ENCODE assay signal across 1 cellular context in the genomic region with DNA sequence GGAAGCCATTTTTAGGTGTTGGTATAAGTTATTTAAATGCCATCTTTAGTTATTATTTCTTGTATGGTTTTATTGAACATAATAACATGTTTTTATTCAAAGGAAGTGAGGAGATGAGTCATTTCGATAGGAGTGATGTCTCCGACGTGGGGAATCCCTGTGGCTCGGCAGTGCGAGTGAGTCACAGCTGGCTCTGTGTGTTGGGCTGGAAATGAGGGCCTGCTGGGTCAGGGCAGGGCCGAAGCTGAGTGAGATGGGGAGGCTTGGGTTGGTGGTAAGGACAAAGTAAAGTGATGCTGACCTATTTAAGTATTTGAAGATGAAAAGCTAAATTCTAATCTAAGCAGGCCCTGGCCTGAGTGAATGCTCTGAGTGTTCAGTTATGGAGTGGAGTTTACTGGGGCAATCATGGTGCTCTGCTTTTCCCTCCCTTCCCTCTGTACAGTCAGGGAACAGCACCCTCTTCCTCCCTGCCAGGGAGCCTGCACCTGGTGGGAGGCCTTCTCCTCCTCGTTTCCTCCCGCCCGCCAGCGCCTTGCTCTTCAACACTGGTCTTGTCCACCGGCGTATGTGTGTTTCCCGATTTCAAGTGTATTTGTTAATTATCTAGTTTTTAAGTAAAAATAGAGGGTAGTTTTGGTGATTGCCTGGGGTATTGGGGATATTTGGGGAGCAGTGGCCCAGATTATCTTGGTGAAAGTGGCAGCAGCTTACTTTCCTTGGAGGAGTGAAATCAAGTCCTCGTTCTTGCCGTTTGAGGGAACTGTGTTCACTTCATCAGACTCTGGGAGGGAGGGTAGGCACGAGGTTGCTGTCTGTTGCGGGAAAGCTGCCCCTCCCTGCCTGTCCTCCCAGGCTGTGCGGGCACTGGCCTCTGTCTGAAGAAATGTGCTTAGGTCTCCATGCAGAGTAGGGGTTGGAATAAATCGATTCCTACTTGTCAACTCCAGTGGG.
TF ChIP-seq lines count a peak whose summit lies in the region.

No MANE protein-coding gene starts in this region.

TF ChIP-seq in SK-N-SH, 30 proteins besides CTCF, POLR2A, EP300 and RAD21 (continued from another document):
- TF ChIP-seq, protein P1, sequence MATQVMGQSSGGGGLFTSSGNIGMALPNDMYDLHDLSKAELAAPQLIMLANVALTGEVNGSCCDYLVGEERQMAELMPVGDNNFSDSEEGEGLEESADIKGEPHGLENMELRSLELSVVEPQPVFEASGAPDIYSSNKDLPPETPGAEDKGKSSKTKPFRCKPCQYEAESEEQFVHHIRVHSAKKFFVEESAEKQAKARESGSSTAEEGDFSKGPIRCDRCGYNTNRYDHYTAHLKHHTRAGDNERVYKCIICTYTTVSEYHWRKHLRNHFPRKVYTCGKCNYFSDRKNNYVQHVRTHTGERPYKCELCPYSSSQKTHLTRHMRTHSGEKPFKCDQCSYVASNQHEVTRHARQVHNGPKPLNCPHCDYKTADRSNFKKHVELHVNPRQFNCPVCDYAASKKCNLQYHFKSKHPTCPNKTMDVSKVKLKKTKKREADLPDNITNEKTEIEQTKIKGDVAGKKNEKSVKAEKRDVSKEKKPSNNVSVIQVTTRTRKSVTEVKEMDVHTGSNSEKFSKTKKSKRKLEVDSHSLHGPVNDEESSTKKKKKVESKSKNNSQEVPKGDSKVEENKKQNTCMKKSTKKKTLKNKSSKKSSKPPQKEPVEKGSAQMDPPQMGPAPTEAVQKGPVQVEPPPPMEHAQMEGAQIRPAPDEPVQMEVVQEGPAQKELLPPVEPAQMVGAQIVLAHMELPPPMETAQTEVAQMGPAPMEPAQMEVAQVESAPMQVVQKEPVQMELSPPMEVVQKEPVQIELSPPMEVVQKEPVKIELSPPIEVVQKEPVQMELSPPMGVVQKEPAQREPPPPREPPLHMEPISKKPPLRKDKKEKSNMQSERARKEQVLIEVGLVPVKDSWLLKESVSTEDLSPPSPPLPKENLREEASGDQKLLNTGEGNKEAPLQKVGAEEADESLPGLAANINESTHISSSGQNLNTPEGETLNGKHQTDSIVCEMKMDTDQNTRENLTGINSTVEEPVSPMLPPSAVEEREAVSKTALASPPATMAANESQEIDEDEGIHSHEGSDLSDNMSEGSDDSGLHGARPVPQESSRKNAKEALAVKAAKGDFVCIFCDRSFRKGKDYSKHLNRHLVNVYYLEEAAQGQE (IDR thresholded peaks at IDR 0.05; ENCODE audit: low read depth, low read length), result no peak
- TF ChIP-seq NRF1 (IDR thresholded peaks at IDR 0.05; ENCODE audit: low read depth, low read length) (no peak), ELF1 (IDR thresholded peaks at IDR 0.05) (no peak), RCOR1 (IDR thresholded peaks at IDR 0.05; ENCODE audit: low read length) (no peak), RXRA (IDR thresholded peaks at IDR 0.05; ENCODE audit: borderline replicate concordance, low read depth) (no peak), MXI1 (IDR thresholded peaks at IDR 0.05; ENCODE audit: low read depth, low read length) (no peak), FOXJ3 (CRISPR knock-in tag; IDR thresholded peaks at IDR 0.05) (no peak), POLR2AphosphoS5 (IDR thresholded peaks at IDR 0.05; ENCODE audit: low read depth, low read length) (peak; percentile 37; the same call in 1 of the 2 replicates)
- TF ChIP-seq, protein P2, sequence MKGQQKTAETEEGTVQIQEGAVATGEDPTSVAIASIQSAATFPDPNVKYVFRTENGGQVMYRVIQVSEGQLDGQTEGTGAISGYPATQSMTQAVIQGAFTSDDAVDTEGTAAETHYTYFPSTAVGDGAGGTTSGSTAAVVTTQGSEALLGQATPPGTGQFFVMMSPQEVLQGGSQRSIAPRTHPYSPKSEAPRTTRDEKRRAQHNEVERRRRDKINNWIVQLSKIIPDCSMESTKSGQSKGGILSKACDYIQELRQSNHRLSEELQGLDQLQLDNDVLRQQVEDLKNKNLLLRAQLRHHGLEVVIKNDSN (IDR thresholded peaks at IDR 0.05; ENCODE audit: borderline replicate concordance, low read depth), result no peak
- TF ChIP-seq, protein P3, sequence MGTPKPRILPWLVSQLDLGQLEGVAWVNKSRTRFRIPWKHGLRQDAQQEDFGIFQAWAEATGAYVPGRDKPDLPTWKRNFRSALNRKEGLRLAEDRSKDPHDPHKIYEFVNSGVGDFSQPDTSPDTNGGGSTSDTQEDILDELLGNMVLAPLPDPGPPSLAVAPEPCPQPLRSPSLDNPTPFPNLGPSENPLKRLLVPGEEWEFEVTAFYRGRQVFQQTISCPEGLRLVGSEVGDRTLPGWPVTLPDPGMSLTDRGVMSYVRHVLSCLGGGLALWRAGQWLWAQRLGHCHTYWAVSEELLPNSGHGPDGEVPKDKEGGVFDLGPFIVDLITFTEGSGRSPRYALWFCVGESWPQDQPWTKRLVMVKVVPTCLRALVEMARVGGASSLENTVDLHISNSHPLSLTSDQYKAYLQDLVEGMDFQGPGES (IDR thresholded peaks at IDR 0.05; ENCODE audit: low read depth, low read length), result no peak
- TF ChIP-seq, protein P4, sequence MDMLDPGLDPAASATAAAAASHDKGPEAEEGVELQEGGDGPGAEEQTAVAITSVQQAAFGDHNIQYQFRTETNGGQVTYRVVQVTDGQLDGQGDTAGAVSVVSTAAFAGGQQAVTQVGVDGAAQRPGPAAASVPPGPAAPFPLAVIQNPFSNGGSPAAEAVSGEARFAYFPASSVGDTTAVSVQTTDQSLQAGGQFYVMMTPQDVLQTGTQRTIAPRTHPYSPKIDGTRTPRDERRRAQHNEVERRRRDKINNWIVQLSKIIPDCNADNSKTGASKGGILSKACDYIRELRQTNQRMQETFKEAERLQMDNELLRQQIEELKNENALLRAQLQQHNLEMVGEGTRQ (IDR thresholded peaks at IDR 0.05; ENCODE audit: borderline replicate concordance, low read depth, low read length), result no peak
